In genomic region chr22:46250035-46250782, GRCh38 we compare ENCODE assay signal across 1 cellular context.
TF ChIP-seq lines count a peak whose summit lies in the region.

CDPF1 (minus strand) TSS chr22:46250293; CDS start chr22:46248284, 2,009 bp downstream.

TF ChIP-seq in H1, 55 proteins besides CTCF, POLR2A, EP300 and RAD21:
- TF ChIP-seq SP4 (IDR thresholded peaks at IDR 0.05; ENCODE audit: low read length): no peak
- TF ChIP-seq SIRT6 (IDR thresholded peaks at IDR 0.05; ENCODE audit: low read length): no peak
- no peak for TF ChIP-seq MAFK (IDR thresholded peaks at IDR 0.05; ENCODE audit: low read depth, low read length)
- TF ChIP-seq EZH2 (IDR thresholded peaks at IDR 0.05; ENCODE audit: low read depth, low read length, severe bottlenecking): peak; percentile 63
- TF ChIP-seq MAX (IDR thresholded peaks at IDR 0.05): peak; percentile 75
- TF ChIP-seq EGR1 (IDR thresholded peaks at IDR 0.05; ENCODE audit: borderline replicate concordance, low read depth, low read length): no peak
- peak; percentile 97 for TF ChIP-seq KDM4A (IDR thresholded peaks at IDR 0.05; ENCODE audit: low read depth, low read length, severe bottlenecking)
- TF ChIP-seq SRF (IDR thresholded peaks at IDR 0.05; ENCODE audit: low read depth, low read length): no peak
- 0 out of 2 replicates have a peak, but pooled peaks have one; percentile 34 for TF ChIP-seq TAF1 (IDR thresholded peaks at IDR 0.05; ENCODE audit: low read depth, low read length)
- no peak for TF ChIP-seq RFX5 (IDR thresholded peaks at IDR 0.05; ENCODE audit: borderline replicate concordance, low read depth, low read length)
- TF ChIP-seq BRCA1 (IDR thresholded peaks at IDR 0.05; ENCODE audit: low read depth, low read length): no peak
- TF ChIP-seq POU5F1 (IDR thresholded peaks at IDR 0.05; ENCODE audit: low read depth, low read length): no peak
- TF ChIP-seq CHD1 (IDR thresholded peaks at IDR 0.05; ENCODE audit: low read depth, low read length): no peak
- peak; percentile 44 for TF ChIP-seq NRF1 (IDR thresholded peaks at IDR 0.05; ENCODE audit: low read depth, low read length)
- no peak for TF ChIP-seq SIX5 (IDR thresholded peaks at IDR 0.05; ENCODE audit: low read depth, low read length)
- no peak for TF ChIP-seq TEAD4 (IDR thresholded peaks at IDR 0.05; ENCODE audit: low read depth, low read length)
- TF ChIP-seq SP2 (IDR thresholded peaks at IDR 0.05; ENCODE audit: low read length): no peak
- no peak for TF ChIP-seq CHD7 (IDR thresholded peaks at IDR 0.05; ENCODE audit: insufficient replicate concordance, low read length)
- TF ChIP-seq ASH2L (IDR thresholded peaks at IDR 0.05; ENCODE audit: low read length): peak; percentile 70
- TF ChIP-seq RNF2 (IDR thresholded peaks at IDR 0.05; ENCODE audit: borderline replicate concordance, low read depth, low read length, missing control alignments, poor library complexity, severe bottlenecking): no peak
- no peak for TF ChIP-seq CTBP2 (IDR thresholded peaks at IDR 0.05; ENCODE audit: borderline replicate concordance, insufficient read depth, insufficient read length, low read length)
- TF ChIP-seq YY1 (IDR thresholded peaks at IDR 0.05; ENCODE audit: low read depth, low read length): no peak
- TF ChIP-seq RBBP5 (IDR thresholded peaks at IDR 0.05; ENCODE audit: borderline replicate concordance, low read depth, low read length): 0 out of 2 replicates have a peak, but pooled peaks have one; percentile 36
- no peak for TF ChIP-seq JUND (IDR thresholded peaks at IDR 0.05; ENCODE audit: low read length)
- peak; percentile 55; the same call in 1 of the 2 replicates for TF ChIP-seq PHF8 (conservative IDR thresholded peaks at IDR 0.05; ENCODE audit: low read depth, low read length)
- TF ChIP-seq ATF2 (IDR thresholded peaks at IDR 0.05; ENCODE audit: low read length): no peak
- TF ChIP-seq GTF2F1 (IDR thresholded peaks at IDR 0.05; ENCODE audit: borderline replicate concordance, low read depth, low read length): no peak
- no peak for TF ChIP-seq SAP30 (IDR thresholded peaks at IDR 0.05; ENCODE audit: insufficient read depth, insufficient replicate concordance, low read length)
- TF ChIP-seq TCF12 (IDR thresholded peaks at IDR 0.05; ENCODE audit: low read depth, low read length): no peak
- no peak for TF ChIP-seq ZNF274 (IDR thresholded peaks at IDR 0.05; ENCODE audit: borderline replicate concordance, extremely low read depth, low read length)
- peak; percentile 90 for TF ChIP-seq E2F6 (IDR thresholded peaks at IDR 0.05)
- TF ChIP-seq SIN3A (conservative IDR thresholded peaks at IDR 0.05 in 1 of 2, IDR thresholded peaks at IDR 0.05 in 1 of 2; ENCODE audit: low read depth in 1 of 2, low read length in 2 of 2): no peak
- TF ChIP-seq KDM5A (IDR thresholded peaks at IDR 0.05; ENCODE audit: low read length): no peak
- no peak for TF ChIP-seq JUN (IDR thresholded peaks at IDR 0.05; ENCODE audit: low read depth, low read length)
- TF ChIP-seq SP1 (IDR thresholded peaks at IDR 0.05; ENCODE audit: low read depth, low read length): no peak
- TF ChIP-seq HDAC2 (IDR thresholded peaks at IDR 0.05; ENCODE audit: borderline replicate concordance in 1 of 2, low read depth in 2 of 2, low read length in 2 of 2): peak in 1 of 2 experiments; percentile 56; a peak in 1 of 4 replicates
- no peak for TF ChIP-seq HDAC6 (IDR thresholded peaks at IDR 0.05; ENCODE audit: low read depth, low read length)
- 0 out of 2 replicates have a peak, but pooled peaks have one; percentile 1 for TF ChIP-seq CREB1 (IDR thresholded peaks at IDR 0.05)
- no peak for TF ChIP-seq CBX5 (IDR thresholded peaks at IDR 0.05; ENCODE audit: low read depth, low read length)
- no peak for TF ChIP-seq USF2 (IDR thresholded peaks at IDR 0.05; ENCODE audit: low read length)
- no peak for TF ChIP-seq TAF7 (optimal IDR thresholded peaks at IDR 0.05; ENCODE audit: borderline replicate concordance, low read depth, low read length)
- no peak for TF ChIP-seq FOSL1 (IDR thresholded peaks at IDR 0.05; ENCODE audit: insufficient read depth, low read depth, low read length)
- TF ChIP-seq BACH1 (IDR thresholded peaks at IDR 0.05; ENCODE audit: low read length): no peak; the same call in 1 of the 2 replicates
- no peak for TF ChIP-seq POLR2AphosphoS5 (IDR thresholded peaks at IDR 0.05; ENCODE audit: low read depth, low read length)
- TF ChIP-seq SUZ12 (IDR thresholded peaks at IDR 0.05; ENCODE audit: low read length): no peak
- no peak for TF ChIP-seq KDM1A (IDR thresholded peaks at IDR 0.05; ENCODE audit: borderline replicate concordance, low read length)
- no peak for TF ChIP-seq GABPA (IDR thresholded peaks at IDR 0.05; ENCODE audit: borderline replicate concordance, insufficient read depth, low read length)
- no peak for TF ChIP-seq BCL11A (IDR thresholded peaks at IDR 0.05; ENCODE audit: low read depth in 2 of 2, low read length in 2 of 2)
- TF ChIP-seq ATF3 (IDR thresholded peaks at IDR 0.05; ENCODE audit: insufficient read depth, low read depth, low read length): no peak
- no peak for TF ChIP-seq CEBPB (IDR thresholded peaks at IDR 0.05; ENCODE audit: low read depth, low read length)
- no peak for TF ChIP-seq CBX8 (IDR thresholded peaks at IDR 0.05; ENCODE audit: borderline replicate concordance, low read depth, low read length)
- TF ChIP-seq NANOG (IDR thresholded peaks at IDR 0.05; ENCODE audit: insufficient read depth, low read depth, low read length, poor library complexity, severe bottlenecking): no peak
- TF ChIP-seq RXRA (IDR thresholded peaks at IDR 0.05; ENCODE audit: insufficient read depth, low read depth, low read length): no peak
- TF ChIP-seq TBP (IDR thresholded peaks at IDR 0.05; ENCODE audit: low read depth, low read length): peak; percentile 34; the same call in 1 of the 2 replicates
- TF ChIP-seq CHD2 (IDR thresholded peaks at IDR 0.05; ENCODE audit: low read length): no peak
TF ChIP-seq in H1: peak in this region for 12.
